In genomic region chr12:98060421-98060820, GRCh38 we compare ENCODE assay signal across 19 cellular contexts.
"Had no signal": no experiment of that assay in that cellular context is flagged by ENCODE, and none has a peak within 500 bp of the region (broad histone marks: within the 10 kb centered on the region; RNA-seq: fewer than 3 reads in every experiment).

No MANE protein-coding gene starts in this region.

- H3K9me3 ChIP-seq: esophagus squamous epithelium, heart left ventricle, neutrophil, testis had no signal

- ATAC-seq: heart left ventricle; left ventricle myocardium superior; stimulated activated naive CD8-positive, alpha-beta T cell treated with anti-CD3 and anti-CD28 coated beads, Interleukin-15, Interleukin-2, amounts not matched to agents 100 U/mL and 50 U/mL, for 24 hours had no signal

- FAIRE-seq: endometrium had no signal

- H3K36me3 ChIP-seq: esophagus squamous epithelium, heart left ventricle, neutrophil had no signal

- H3K4me1 ChIP-seq: heart left ventricle, testis had no signal

- DNase-seq: activated CD4-positive, alpha-beta memory T cell treated with anti-CD3 and anti-CD28 coated beads, Interleukin-2, amount 10 ng/mL, durations not matched to agents 7 days and 5 days; activated gamma-delta T cell treated with Interleukin-2 at 50 U/mL for 16 hours; activated naive CD8-positive, alpha-beta T cell treated with anti-CD3 and anti-CD28 coated beads for 36 hours; activated T-cell treated with anti-CD3 and anti-CD28 coated beads, Interleukin-2, amount 50 U/mL, for 48 hours; esophagus squamous epithelium; foreskin fibroblast; heart left ventricle; islet precursor cell; left ventricle myocardium superior; mesendoderm; posterior cingulate gyrus; stimulated activated CD4-positive, alpha-beta T cell treated with anti-CD3 and anti-CD28 coated beads, Interleukin-2, amount 100 ng/mL, for 48 hours; stimulated activated CD8-positive, alpha-beta memory T cell treated with anti-CD3 and anti-CD28 coated beads, Interleukin-4, amount 100 ng/mL, for 48 hours; stimulated activated naive CD8-positive, alpha-beta T cell treated with anti-CD3 and anti-CD28 coated beads, Interleukin-15, Interleukin-2, amounts not matched to agents 100 U/mL and 50 U/mL, for 24 hours; SW 1271; testis had no signal

- H3K4me3 ChIP-seq: esophagus squamous epithelium, heart left ventricle, testis had no signal

- H3K27ac ChIP-seq: esophagus squamous epithelium, heart left ventricle, neutrophil, testis, VCaP had no signal

- H3K27me3 ChIP-seq: esophagus squamous epithelium, heart left ventricle, neutrophil, testis had no signal
